In genomic region chr3:157154563-157155333, GRCh38 we compare ENCODE assay signal across 1 cellular context.
TF ChIP-seq lines count a peak whose summit lies in the region.

No MANE protein-coding gene starts in this region.

TF ChIP-seq in HepG2, 621 proteins besides CTCF, POLR2A, EP300 and RAD21 (continued from another document):
- TF ChIP-seq MXI1 (IDR thresholded peaks at IDR 0.05; ENCODE audit: borderline replicate concordance, low read depth, low read length) (no peak), ZNF652 (CRISPR knock-in tag; IDR thresholded peaks at IDR 0.05; ENCODE audit: borderline replicate concordance, low read depth) (peak; percentile 78; the same call in 1 of the 2 replicates), MAFK (conservative IDR thresholded peaks at IDR 0.05 in 1 of 2, IDR thresholded peaks at IDR 0.05 in 1 of 2; ENCODE audit: low read length in 2 of 2) (peak in 1 of 2 experiments; percentile 42; a peak in 2 of 4 replicates)
